ENCODE assay signal across 22 cellular contexts in genomic region chr21:46128983-46129571, GRCh38. TPM values are rescaled to one million over a fixed set of nuclear protein-coding genes. Genes with fewer than 3 reads are reported as not detected.
A peak's percentile ranks its signal among the peaks of the same experiment; 100 is the strongest.
DNase-seq lines count a peak whose midpoint lies in the region; ATAC-seq and TF ChIP-seq lines count a peak whose summit lies in the region.
"Had no signal": no experiment of that assay in that cellular context is flagged by ENCODE, and none has a peak within 500 bp of the region (broad histone marks: within the 10 kb centered on the region; RNA-seq: fewer than 3 reads in every experiment).

No MANE protein-coding gene starts in this region.

- H3K4me3 Mint-ChIP-seq in nephron progenitor cell: no peak overlapping the region
- H3K4me3 Mint-ChIP-seq: activated T-cell treated with anti-CD3 and anti-CD28 coated beads, Interleukin-2, amount 50 U/mL, for 72 hours; CD8-positive, alpha-beta memory T cell; central memory CD8-positive, alpha-beta T cell had no signal

- no peaks in the 10 kb centered on the region for H3K27me3 ChIP-seq in right cardiac atrium (ENCODE audit: control insufficient read depth, insufficient read depth)
- no peaks in the 10 kb centered on the region for H3K27me3 ChIP-seq in stomach
- H3K27me3 ChIP-seq: pancreas, transverse colon had no signal

- TF ChIP-seq CTCF in fibroblast of mammary gland (conservative IDR thresholded peaks at IDR 0.05; ENCODE audit: control insufficient read depth, insufficient read depth, low read depth, low read length) (no peak), nephron progenitor cell (IDR thresholded peaks at IDR 0.05) (no peak), stomach (IDR thresholded peaks at IDR 0.05) (no peak)

- no peaks in the 10 kb centered on the region for H3K4me1 ChIP-seq in right cardiac atrium (ENCODE audit: control insufficient read depth, insufficient read depth, low read length)
- no peaks in the 10 kb centered on the region for H3K4me1 ChIP-seq in stomach
- H3K4me1 ChIP-seq: pancreas, transverse colon had no signal

- peaks cover 4% of the 10 kb centered on the region for H3K36me3 Mint-ChIP-seq in nephron progenitor cell (ENCODE audit: low read depth)

- no peak for TF ChIP-seq EP300 in stomach (IDR thresholded peaks at IDR 0.05)

- TF ChIP-seq POLR2A in stomach (IDR thresholded peaks at IDR 0.05): no peak

- intact Hi-C loops in right cardiac atrium (cut with DNase I): no loop called here
- intact Hi-C loops in stomach (cut with DNase I; ENCODE audit: low total_unique reads): loop anchor here (10.0 kb wide), 1 partner anchor 134 kb away; no protein-coding TSS in a partner anchor

- H3K4me3 ChIP-seq in fibroblast of mammary gland (ENCODE audit: control insufficient read depth, low read depth, low read length) (no peak overlapping the region), right cardiac atrium (ENCODE audit: low read length) (no peak overlapping the region), stomach (no peak overlapping the region)
- H3K4me3 ChIP-seq: pancreas, transverse colon had no signal

- H3K9me3 ChIP-seq in right cardiac atrium (ENCODE audit: control insufficient read depth, low read length) (no peaks in the 10 kb centered on the region), stomach (no peaks in the 10 kb centered on the region)
- H3K9me3 ChIP-seq: pancreas, transverse colon had no signal

- H3K27ac ChIP-seq in right cardiac atrium (ENCODE audit: low read length) (no peak overlapping the region), stomach (no peak overlapping the region)
- H3K27ac ChIP-seq: epithelial cell of prostate, pancreas, RWPE1 had no signal

- H3K4me1 Mint-ChIP-seq in nephron progenitor cell: peaks cover 24% of the 10 kb centered on the region
- H3K4me1 Mint-ChIP-seq: CD8-positive, alpha-beta memory T cell; central memory CD8-positive, alpha-beta T cell had no signal

- H3K36me3 ChIP-seq in stomach: peaks cover 11 to 73% (median 52%) of the 10 kb centered on the region in 4 donors
- H3K36me3 ChIP-seq: pancreas had no signal

- 85% methylated on average over 41 of the region's 41 CpGs for WGBS in right cardiac atrium
- WGBS in stomach, 5 donors: 77 to 85% (median 83%) methylated on average over 32 to 41 of the region's 41 CpGs

- DNase-seq in fibroblast of mammary gland (ENCODE audit: low read depth): peak; percentile 32
- peak; percentile 39 to 74 (median 57) for DNase-seq in right cardiac atrium
- no peak for DNase-seq in nephron progenitor cell
- DNase-seq in activated CD4-positive, alpha-beta T cell treated with anti-CD3 and anti-CD28 coated beads for 1 hour: no peak
- DNase-seq in NOMO-1 treated with DMSO at 0.1 percent for 48 hours (lab: John Stamatoyannopoulos, UW; ENCODE audit: unreplicated experiment): no peak
- DNase-seq in stomach: no peak
- DNase-seq: activated naive CD4-positive, alpha-beta T cell treated with anti-CD3 and anti-CD28 coated beads, Interleukin-2, amount 50 U/mL, for 16 hours; activated T-cell treated with anti-CD3 and anti-CD28 coated beads, Interleukin-2, amount 50 U/mL, for 72 hours; anterior cingulate cortex; DMS79; foreskin melanocyte; GOT3; NCI-H524 treated with DMSO at 0.1 percent for 48 hours; stimulated activated CD4-positive, alpha-beta T cell treated with anti-CD3 and anti-CD28 coated beads, Interleukin-2, amount 100 ng/mL, for 48 hours; stimulated activated naive CD8-positive, alpha-beta T cell treated with anti-CD3 and anti-CD28 coated beads, Interleukin-15, Interleukin-2, amounts not matched to agents 100 U/mL and 50 U/mL, for 24 hours; transverse colon had no signal

- H3K9me3 Mint-ChIP-seq in nephron progenitor cell: no peaks in the 10 kb centered on the region
- H3K9me3 Mint-ChIP-seq: activated T-cell treated with anti-CD3 and anti-CD28 coated beads, Interleukin-2, amount 50 U/mL, for 72 hours; CD8-positive, alpha-beta memory T cell; central memory CD8-positive, alpha-beta T cell had no signal

- H3K27ac Mint-ChIP-seq in nephron progenitor cell: peak overlapping the region; percentile 94
- H3K27ac Mint-ChIP-seq: activated T-cell treated with anti-CD3 and anti-CD28 coated beads, Interleukin-2, amount 50 U/mL, for 72 hours had no signal

- H3K27me3 Mint-ChIP-seq in nephron progenitor cell (ENCODE audit: low read depth, poor library complexity): no peaks in the 10 kb centered on the region
- H3K27me3 Mint-ChIP-seq: CD8-positive, alpha-beta memory T cell; central memory CD8-positive, alpha-beta T cell had no signal

- no peak for ATAC-seq in right cardiac atrium
- ATAC-seq in HG03442 (IDR thresholded peaks at IDR 0.05; ENCODE audit: unreplicated experiment): no peak
- ATAC-seq: activated T-cell treated with anti-CD3 and anti-CD28 coated beads, Interleukin-2, amount 50 U/mL, for 72 hours; pancreas; stimulated activated naive CD8-positive, alpha-beta T cell treated with anti-CD3 and anti-CD28 coated beads, Interleukin-15, Interleukin-2, amounts not matched to agents 100 U/mL and 50 U/mL, for 24 hours had no signal

RNA-seq across cellular contexts. Expression of gene FTCD, which starts 26.3 kb away (rescaled TPM):
- 1 to 10 TPM; 1.6 to 3.5 (median 2.0) TPM for total RNA-seq in right cardiac atrium
- 1.00 TPM for polyA plus RNA-seq in right cardiac atrium
- total RNA-seq in stomach: 1 to 10 TPM in 2 of 5 donors, not detected in 3; 1.3 to 6.7 TPM
- 1 to 10 TPM in 1 of 3 donors, under 1 TPM in 2; 0.25 to 2.4 (median 0.53) TPM for polyA plus RNA-seq in stomach
- total RNA-seq: CD8-positive, alpha-beta memory T cell; transverse colon had no signal
- polyA plus RNA-seq: CD8-positive, alpha-beta memory T cell had no signal

RNA-seq across cellular contexts. Expression of gene COL6A2, which starts 31.2 kb away (rescaled TPM):
- total RNA-seq in right cardiac atrium (100 to 1,000 TPM; 198 to 323 (median 274) TPM), stomach (1,000 to 10,000 TPM in 1 of 5 donors, 100 to 1,000 TPM in 4; 351 to 3,737 (median 491) TPM)
- polyA plus RNA-seq in right cardiac atrium (210 TPM), stomach (100 to 1,000 TPM in 2 of 3 donors, 10 to 100 TPM in 1; 79.3 to 246 (median 113) TPM)

RNA-seq across cellular contexts. Expression of gene SPATC1L, which starts 55.2 kb away (rescaled TPM):
- total RNA-seq in right cardiac atrium (10 to 100 TPM in 3 of 4 donors, 1 to 10 TPM in 1; 8.8 to 12.0 (median 11.6) TPM), stomach (10 to 100 TPM in 2 of 5 donors, 1 to 10 TPM in 1, under 1 TPM in 1, not detected in 1; 0.72 to 26.4 (median 8.0) TPM)
- polyA plus RNA-seq in right cardiac atrium (10.3 TPM), stomach (10 to 100 TPM in 2 of 3 donors, 1 to 10 TPM in 1; 7.0 to 14.2 (median 13.7) TPM)

Comparison
In these comparisons a context has a peak if more than half of its experiments do, and no peak if none do; other contexts are left out.
1. DNase-seq: peak in fibroblast of mammary gland (single experiment) and right cardiac atrium (3 of 3); none in nephron progenitor cell (single experiment), activated CD4-positive, alpha-beta T cell treated with anti-CD3 and anti-CD28 coated beads for 1 hour (single experiment), NOMO-1 treated with DMSO at 0.1 percent for 48 hours (single experiment) and stomach (single experiment).